Comparison of ENCODE assay signal across 8 cellular contexts in the genomic region with DNA sequence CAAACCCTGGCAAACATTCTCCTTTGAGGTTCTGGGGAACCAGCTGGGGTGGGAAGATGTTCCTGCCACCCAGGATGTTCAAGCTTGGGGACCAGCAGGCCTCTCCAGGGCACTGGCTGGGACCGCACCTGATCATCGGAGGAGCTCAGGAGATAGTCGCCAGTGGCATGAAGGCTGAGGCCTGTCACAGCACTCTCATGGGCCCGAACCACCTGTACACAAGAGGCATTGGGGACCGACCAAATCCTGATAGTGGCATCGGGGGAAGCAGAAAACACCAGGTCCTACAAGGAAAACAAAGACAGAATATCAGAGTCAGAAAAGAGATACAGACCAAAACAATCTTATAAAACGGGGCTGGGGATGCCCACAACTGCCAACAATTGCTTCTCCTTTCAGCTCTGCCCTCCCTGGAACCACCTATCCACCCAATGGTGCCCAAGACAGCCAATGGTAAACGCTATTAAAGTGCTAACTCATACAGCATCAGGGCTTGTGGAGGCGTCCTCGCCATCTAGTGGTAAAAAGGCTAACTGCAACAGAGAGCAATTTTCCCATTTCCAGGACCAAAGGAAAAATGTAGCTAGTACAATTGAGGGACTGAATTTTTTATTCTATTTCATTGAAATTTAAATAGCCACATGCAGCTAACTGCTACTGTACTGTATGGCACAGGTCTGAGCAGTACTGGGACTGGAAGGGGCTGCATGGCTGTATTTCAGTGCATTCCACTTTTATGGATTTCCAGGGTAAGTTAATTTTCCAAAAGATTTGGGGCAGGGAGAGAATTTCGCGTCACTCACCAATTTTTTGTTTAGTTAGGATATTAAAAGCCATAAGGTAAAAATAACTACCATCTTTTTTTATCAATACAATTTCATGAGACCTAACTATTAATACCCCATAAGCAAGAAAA. TPM values are rescaled to one million over a fixed set of nuclear protein-coding genes. Genes with fewer than 3 reads are reported as not detected.
A peak's percentile ranks its signal among the peaks of the same experiment; 100 is the strongest.
DNase-seq lines count a peak whose midpoint lies in the region; ATAC-seq, FAIRE-seq and TF ChIP-seq lines count a peak whose summit lies in the region.

No MANE protein-coding gene starts in this region.

- no peak overlapping the region for H3K9ac ChIP-seq in DND-41 (ENCODE audit: low read depth, low read length)
- H3K9ac ChIP-seq in Loucy (ENCODE audit: low read depth, low read length, poor library complexity, severe bottlenecking) = no peak overlapping the region

- H3K4me2 ChIP-seq in DND-41 (ENCODE audit: insufficient read depth, low read length) = no peak overlapping the region
- no peak overlapping the region for H3K4me2 ChIP-seq in Loucy (ENCODE audit: low read depth, low read length, poor library complexity, severe bottlenecking)

- DNase-seq in AG04450 (ENCODE audit: low read depth, low spot score) = peak; percentile 24
- DNase-seq in DND-41 = peak; percentile 50
- peak; percentile 68 for DNase-seq in fibroblast of mammary gland (ENCODE audit: low read depth)
- DNase-seq in nephron progenitor cell = peak; percentile 48

- peaks cover 100% of the 10 kb centered on the region for H3K36me3 ChIP-seq in DND-41 (ENCODE audit: insufficient read depth, low read length)
- peaks cover 89% of the 10 kb centered on the region; the same call in 1 of the 2 replicates for H3K36me3 ChIP-seq in Loucy (ENCODE audit: insufficient read depth, low read length)

- peak overlapping the region; percentile 31 for H3K27ac ChIP-seq in AG04450 (ENCODE audit: low read depth, low read length)
- H3K27ac ChIP-seq in DND-41 (ENCODE audit: low read length) = peak overlapping the region; percentile 46; the same call in 1 of the 2 replicates

- no peak overlapping the region for H3K4me3 Mint-ChIP-seq in nephron progenitor cell

- no peaks in the 10 kb centered on the region for H3K9me3 ChIP-seq in AG04450 (ENCODE audit: control insufficient read depth, insufficient read depth, low read length)
- H3K9me3 ChIP-seq in DND-41 (ENCODE audit: insufficient read depth, low read length, severe bottlenecking) = no peaks in the 10 kb centered on the region
- no peaks in the 10 kb centered on the region for H3K9me3 ChIP-seq in Loucy (ENCODE audit: insufficient read depth, low read depth, low read length)

- no peaks in the 10 kb centered on the region for H3K9me2 ChIP-seq in Loucy (replicated peaks; ENCODE audit: low read depth, low read length)

- H3K27me3 ChIP-seq in AG04450 (ENCODE audit: control insufficient read depth, insufficient read depth, low read length) (no peaks in the 10 kb centered on the region), DND-41 (ENCODE audit: insufficient read depth, low read length, poor library complexity) (no peaks in the 10 kb centered on the region), Loucy (ENCODE audit: insufficient read depth, low read length, poor library complexity, severe bottlenecking) (no peaks in the 10 kb centered on the region)

- H3K27me3 Mint-ChIP-seq in nephron progenitor cell (ENCODE audit: low read depth, poor library complexity) = no peaks in the 10 kb centered on the region

- peaks cover 8% of the 10 kb centered on the region for H3K4me1 Mint-ChIP-seq in nephron progenitor cell

- POLR2A ChIA-PET in AG04450 (lab: Yijun Ruan, JAX) = interaction anchor here (1.2 kb wide), 1 partner anchor 68 kb away, joined by 3 read pairs; no protein-coding TSS in a partner anchor

- CTCF ChIA-PET in AG04450 (lab: Charles Lee) = interaction anchor here (0.6 to 11.9 kb wide), 40 partner anchors 9 to 1594 kb away, joined by 3 to 317 read pairs (median 4); partner anchors contain the start of genes MS4A10, PTGDR2, TMEM109 and ZP1

- peak; percentile 5 for FAIRE-seq in TTC549 (lab: Jason Lieb, UNC)

- H3K4me1 ChIP-seq in DND-41 (ENCODE audit: insufficient read depth, low read length) (peaks cover 14% of the 10 kb centered on the region), Loucy (ENCODE audit: insufficient read depth, low read length, poor library complexity, severe bottlenecking) (peaks cover 21% of the 10 kb centered on the region)

- H3K4me3 ChIP-seq in AG04450 (ENCODE audit: low read depth, low read length) = no peak overlapping the region
- H3K4me3 ChIP-seq in DND-41 (ENCODE audit: low read depth in 1 of 2, low read length in 2 of 2) = no peak overlapping the region
- H3K4me3 ChIP-seq in Loucy (ENCODE audit: low read length, poor library complexity, severe bottlenecking) = no peak overlapping the region
- H3K4me3 ChIP-seq in fibroblast of mammary gland (ENCODE audit: control insufficient read depth, low read depth, low read length) = no peak overlapping the region

- no peaks in the 10 kb centered on the region for H3K9me3 Mint-ChIP-seq in nephron progenitor cell

- H3K36me3 Mint-ChIP-seq in nephron progenitor cell (ENCODE audit: low read depth) = peaks cover 87% of the 10 kb centered on the region

- H4K20me1 ChIP-seq in DND-41 (ENCODE audit: insufficient read depth, low read length) = peaks cover 43% of the 10 kb centered on the region
- peaks cover 26% of the 10 kb centered on the region for H4K20me1 ChIP-seq in Loucy (ENCODE audit: insufficient read depth, low read length, poor library complexity, severe bottlenecking)

- H3K79me2 ChIP-seq in DND-41 (ENCODE audit: insufficient read depth, low read length) (peaks cover 24% of the 10 kb centered on the region), Loucy (ENCODE audit: insufficient read depth, low read length) (peaks cover 33% of the 10 kb centered on the region)

- peaks cover 4% of the 10 kb centered on the region; the same call in 1 of the 2 replicates for H3F3A ChIP-seq in Loucy (ENCODE audit: low read depth)

- H2AFZ ChIP-seq in DND-41 (ENCODE audit: low read depth, low read length) (no peak overlapping the region), Loucy (ENCODE audit: low read length) (no peak overlapping the region)

- TF ChIP-seq CTCF in AG04450 (IDR thresholded peaks at IDR 0.05; ENCODE audit: low read depth, low read length) (peak; percentile 99), DND-41 (IDR thresholded peaks at IDR 0.05; ENCODE audit: borderline replicate concordance, extremely low read depth, low read length, poor library complexity, severe bottlenecking) (peak; percentile 99), Loucy (conservative IDR thresholded peaks at IDR 0.05; ENCODE audit: low read length) (peak; percentile 99), fibroblast of mammary gland (conservative IDR thresholded peaks at IDR 0.05; ENCODE audit: control insufficient read depth, insufficient read depth, low read depth, low read length) (peak; percentile 99), nephron progenitor cell (IDR thresholded peaks at IDR 0.05) (peak; percentile 94)

- H3K27ac Mint-ChIP-seq in nephron progenitor cell = no peak overlapping the region

- peak; percentile 94 for ATAC-seq in DND-41 (ENCODE audit: insufficient read depth, low read depth)
- ATAC-seq in GM21529 (IDR thresholded peaks at IDR 0.05; ENCODE audit: unreplicated experiment) = no peak
- no peak for ATAC-seq in HG02759 (IDR thresholded peaks at IDR 0.05; ENCODE audit: unreplicated experiment)

RNA-seq across cellular contexts. Expression of gene PRPF19, which starts 7.1 kb away (rescaled TPM):
- polyA plus RNA-seq in AG04450 (2011; rRNA removed) = 25.1 and 33.6 TPM in 2 replicates
- 24.1 and 37.6 TPM in 2 replicates for polyA minus RNA-seq in AG04450 (2011; rRNA and poly(A)+ RNA removed)

RNA-seq across cellular contexts. Expression of gene TMEM109, which starts 14.7 kb away (rescaled TPM):
- polyA plus RNA-seq in AG04450 (2011; rRNA removed) = 36.2 and 44.5 TPM in 2 replicates
- 23.8 and 24.6 TPM in 2 replicates for polyA minus RNA-seq in AG04450 (2011; rRNA and poly(A)+ RNA removed)

RNA-seq across cellular contexts. Expression of gene TMEM132A, which starts 25.0 kb away (rescaled TPM):
- polyA plus RNA-seq in AG04450 (2011; rRNA removed) = 25.9 and 36.0 TPM in 2 replicates
- 18.9 and 24.2 TPM in 2 replicates for polyA minus RNA-seq in AG04450 (2011; rRNA and poly(A)+ RNA removed)

RNA-seq across cellular contexts. Expression of gene ZP1, which starts 31.9 kb away (rescaled TPM):
- polyA plus RNA-seq in AG04450 (2011; rRNA removed) = 0.48 and 0.65 TPM in 2 replicates
- 0.35 TPM in 1 of 2 replicates, not detected in the other for polyA minus RNA-seq in AG04450 (2011; rRNA and poly(A)+ RNA removed)

RNA-seq across cellular contexts. Expression of gene PTGDR2, which starts 43.5 kb away (rescaled TPM):
- 0.84 and 0.92 TPM in 2 replicates for polyA plus RNA-seq in AG04450 (2011; rRNA removed)
- polyA minus RNA-seq in AG04450 (2011; rRNA and poly(A)+ RNA removed) = 0.74 and 0.92 TPM in 2 replicates
